In the genomic region with DNA sequence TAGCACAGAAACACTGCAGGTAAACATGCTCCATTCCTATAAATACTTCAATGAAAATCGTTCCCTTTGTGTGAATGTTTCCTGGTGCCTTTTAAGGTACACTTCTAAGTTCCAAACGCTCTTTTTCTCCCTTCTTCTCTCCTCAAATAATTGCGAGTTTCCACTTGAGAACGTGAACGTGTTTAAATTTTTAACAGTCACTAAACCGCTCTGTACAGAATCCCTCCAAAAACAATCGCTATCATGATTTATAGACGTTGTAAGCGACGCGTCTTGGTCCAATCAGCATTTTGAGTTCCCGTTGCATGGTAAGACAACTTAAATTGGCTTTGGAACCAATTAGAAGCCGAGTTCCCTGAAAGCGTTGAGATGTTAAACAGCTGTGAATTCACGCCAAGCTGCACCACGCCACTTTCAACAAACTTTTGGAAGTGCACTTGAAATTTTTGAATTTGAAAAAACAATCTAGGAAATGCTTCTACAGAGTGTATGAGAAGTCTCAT, we compare ENCODE assay signal across 8 cellular contexts. TPM values are rescaled to one million over a fixed set of nuclear protein-coding genes. Genes with fewer than 3 reads are reported as not detected.
DNase-seq lines count a peak whose midpoint lies in the region; ATAC-seq and TF ChIP-seq lines count a peak whose summit lies in the region.

No MANE protein-coding gene starts in this region.

- TF ChIP-seq CTCF in BE2C (IDR thresholded peaks at IDR 0.05; ENCODE audit: low read depth, low read length) (no peak), fibroblast of the aortic adventitia (IDR thresholded peaks at IDR 0.05; ENCODE audit: insufficient read depth, low read length) (no peak), omental fat pad (IDR thresholded peaks at IDR 0.05) (no peak)

- DNase-seq in BE2C (no peak), NCI-H226 (peak; percentile 13), fibroblast of the aortic adventitia (ENCODE audit: low read depth) (peak; percentile 71), omental fat pad (ENCODE audit: low spot score) (no peak), HuH-7 (ENCODE audit: low spot score) (no peak)
- DNase-seq in activated CD4-positive, alpha-beta T cell treated with anti-CD3 and anti-CD28 coated beads, Interleukin-2, amount 50 U/mL, for 4 hours: peak; percentile 12 to 13

- peak; percentile 31 for ATAC-seq in GM19395 (IDR thresholded peaks at IDR 0.05; ENCODE audit: unreplicated experiment)
- peak; percentile 29 for ATAC-seq in omental fat pad (ENCODE audit: low FRiP score)
- ATAC-seq in HG02981 (IDR thresholded peaks at IDR 0.05; ENCODE audit: unreplicated experiment): no peak

- H3K27me3 ChIP-seq in BE2C: no peaks in the 10 kb centered on the region

- no peaks in the 10 kb centered on the region for H3K9me3 ChIP-seq in BE2C

- H3K4me3 ChIP-seq in BE2C (ENCODE audit: low read depth, low read length) (peak overlapping the region; percentile 80), fibroblast of the aortic adventitia (ENCODE audit: low read depth, low read length) (peak overlapping the region; percentile 73)

- H3K36me3 ChIP-seq in BE2C: no peaks in the 10 kb centered on the region

- no peaks in the 10 kb centered on the region for H3K4me1 ChIP-seq in BE2C

RNA-seq across cellular contexts. Expression of a gene that starts 12.6 kb away (rescaled TPM):
- polyA plus RNA-seq in BE2C (2012; ENCODE audit: insufficient read depth, insufficient read length, low read depth): not detected
- not detected in 2 replicates for total RNA-seq in fibroblast of the aortic adventitia (ENCODE audit: low replicate concordance)
- not detected for total RNA-seq in omental fat pad

Comparison
In these comparisons a context has a peak if more than half of its experiments do, and no peak if none do; other contexts are left out.
1. DNase-seq: peak in NCI-H226 (single experiment), activated CD4-positive, alpha-beta T cell treated with anti-CD3 and anti-CD28 coated beads, Interleukin-2, amount 50 U/mL, for 4 hours (2 of 2) and fibroblast of the aortic adventitia (single experiment); none in BE2C (single experiment), omental fat pad (single experiment) and HuH-7 (single experiment).